In genomic region chr6:129014302-129014701, GRCh38 we compare ENCODE assay signal across 32 cellular contexts.
"Had no signal": no experiment of that assay in that cellular context is flagged by ENCODE, and none has a peak within 500 bp of the region (broad histone marks: within the 10 kb centered on the region; RNA-seq: fewer than 3 reads in every experiment).

No MANE protein-coding gene starts in this region.

- H3K4me1 ChIP-seq: adrenal gland, body of pancreas, breast epithelium, esophagus muscularis mucosa, foreskin keratinocyte had no signal

- DNase-seq: activated CD4-positive, alpha-beta memory T cell treated with anti-CD3 and anti-CD28 coated beads for 36 hours; activated CD4-positive, alpha-beta T cell treated with anti-CD3 and anti-CD28 coated beads for 36 hours; activated CD4-positive, alpha-beta T cell treated with anti-CD3 and anti-CD28 coated beads, Interleukin-2, amount 10 ng/mL, durations not matched to agents 24 days and 14 days; activated CD4-positive, CD25-positive, alpha-beta regulatory T cell; activated CD4-positive, CD25-positive, alpha-beta regulatory T cell treated with anti-CD3 and anti-CD28 coated beads, Interleukin-2, amount 50 U/mL, for 72 hours; activated CD8-positive, alpha-beta memory T cell treated with anti-CD3 and anti-CD28 coated beads, Interleukin-2, amount 10 ng/mL, durations not matched to agents 7 days and 5 days; activated CD8-positive, alpha-beta memory T cell treated with anti-CD3 and anti-CD28 coated beads, Interleukin-2, amount 50 U/mL, for 4 hours; activated CD8-positive, alpha-beta T cell treated with anti-CD3 and anti-CD28 coated beads, Interleukin-2, amount 10 ng/mL, durations not matched to agents 7 days and 5 days; activated effector memory CD4-positive, alpha-beta T cell treated with anti-CD3 and anti-CD28 coated beads, Interleukin-2, amount 50 U/mL, for 16 hours; activated naive CD4-positive, alpha-beta T cell treated with anti-CD3 and anti-CD28 coated beads for 36 hours; activated naive CD8-positive, alpha-beta T cell treated with anti-CD3 and anti-CD28 coated beads for 36 hours; activated naive CD8-positive, alpha-beta T cell treated with anti-CD3 and anti-CD28 coated beads, Interleukin-2, amount 50 U/mL, for 24 hours; activated T-cell treated with anti-CD3 and anti-CD28 coated beads, Interleukin-2, amount 50 U/mL, for 1 hour; activated T-cell treated with anti-CD3 and anti-CD28 coated beads, Interleukin-2, amount 50 U/mL, for 48 hours; adrenal gland; amygdala; aorta; body of pancreas; central memory CD4-positive, alpha-beta T cell; dorsolateral prefrontal cortex; effector memory CD4-positive, alpha-beta T cell; erythroblast; foreskin keratinocyte; gastrocnemius medialis; glutamatergic neuron; heart left ventricle; T-helper 17 cell; T1000 had no signal

- H3K9me3 ChIP-seq: adrenal gland, body of pancreas, esophagus muscularis mucosa, gastrocnemius medialis had no signal

- ATAC-seq: activated CD4-positive, alpha-beta T cell treated with anti-CD3 and anti-CD28 coated beads for 36 hours; activated CD8-positive, alpha-beta memory T cell treated with anti-CD3 and anti-CD28 coated beads, Interleukin-2, amount 10 ng/mL, durations not matched to agents 7 days and 5 days; activated CD8-positive, alpha-beta T cell treated with anti-CD3 and anti-CD28 coated beads, Interleukin-2, amount 10 ng/mL, durations not matched to agents 7 days and 5 days; activated naive CD8-positive, alpha-beta T cell treated with anti-CD3 and anti-CD28 coated beads, Interleukin-2, amount 50 U/mL, for 24 hours; body of pancreas; foreskin keratinocyte; gastrocnemius medialis; T-helper 17 cell had no signal

- H3K27ac ChIP-seq: adrenal gland, body of pancreas, breast epithelium, cardiac muscle cell, coronary artery, dorsolateral prefrontal cortex, esophagus muscularis mucosa, foreskin keratinocyte, gastrocnemius medialis, heart left ventricle had no signal

- H3K4me3 ChIP-seq: adrenal gland, body of pancreas, breast epithelium, cardiac muscle cell, coronary artery, dorsolateral prefrontal cortex, esophagus muscularis mucosa, gastrocnemius medialis, heart left ventricle had no signal

- H3K27me3 ChIP-seq: adrenal gland, body of pancreas, breast epithelium, cardiac muscle cell, dorsolateral prefrontal cortex, esophagus muscularis mucosa, gastrocnemius medialis, heart left ventricle had no signal

- H3K36me3 ChIP-seq: adrenal gland, breast epithelium, cardiac muscle cell, esophagus muscularis mucosa, gastrocnemius medialis, heart left ventricle had no signal
